ENCODE assay signal across 29 cellular contexts in the genomic region with DNA sequence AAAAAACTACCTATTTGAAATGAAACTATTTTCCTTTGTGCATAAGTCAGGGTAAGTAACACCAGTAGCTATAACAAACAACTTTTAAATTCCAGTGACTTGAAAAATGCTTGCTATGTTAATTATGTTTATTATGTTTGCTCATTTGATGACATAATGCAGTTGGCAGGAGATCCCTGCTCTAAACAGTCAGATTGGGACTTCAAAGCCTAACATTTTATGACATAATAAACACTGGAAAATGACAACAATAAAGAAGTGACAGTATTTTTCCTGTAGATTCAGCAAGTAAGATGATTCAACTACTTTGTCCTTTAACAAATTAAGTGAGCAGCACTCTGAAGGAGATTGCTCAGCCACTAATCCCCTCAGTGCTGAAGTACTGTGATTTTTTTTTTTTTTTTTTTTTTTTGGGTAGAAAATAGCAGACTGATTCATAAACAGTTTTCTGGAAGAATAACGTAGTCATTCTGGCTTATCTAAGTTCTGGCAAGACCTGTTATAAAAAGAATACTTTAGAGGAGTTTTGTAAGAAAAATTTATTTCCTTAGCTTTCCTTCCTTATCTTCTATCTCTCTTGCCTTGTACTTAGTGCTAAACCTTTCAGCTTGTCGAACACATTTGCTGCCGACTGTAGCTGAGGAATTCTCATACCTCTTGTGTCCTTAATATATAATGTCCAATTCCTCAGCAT.
DNase-seq lines count a peak whose midpoint lies in the region; ATAC-seq, FAIRE-seq and TF ChIP-seq lines count a peak whose summit lies in the region.
"Had no signal": no experiment of that assay in that cellular context is flagged by ENCODE, and none has a peak within 500 bp of the region (broad histone marks: within the 10 kb centered on the region; RNA-seq: fewer than 3 reads in every experiment).

No MANE protein-coding gene starts in this region.

- TF ChIP-seq EP300 in K562 (IDR thresholded peaks at IDR 0.05; ENCODE audit: low read length): no peak

- no peak overlapping the region for H3K27ac Mint-ChIP-seq in effector memory CD8-positive, alpha-beta T cell
- H3K27ac Mint-ChIP-seq: activated CD4-positive, alpha-beta memory T cell treated with anti-CD3 and anti-CD28 coated beads, Interleukin-2, amount 10 ng/mL, durations not matched to agents 7 days and 5 days; activated naive CD8-positive, alpha-beta T cell treated with anti-CD3 and anti-CD28 coated beads, Interleukin-2, amount 10 ng/mL, durations not matched to agents 7 days and 5 days; brain; CD8-positive, alpha-beta memory T cell had no signal

- H3K9me3 ChIP-seq in HEK293 (ENCODE audit: control insufficient read depth, insufficient read depth, low read depth, low read length) (no peaks in the 10 kb centered on the region), K562 (replicated peaks; ENCODE audit: control insufficient read depth, insufficient read depth, low read depth, low read length) (no peaks in the 10 kb centered on the region)
- H3K9me3 ChIP-seq: gastrocnemius medialis, transverse colon had no signal

- POLR2A ChIA-PET in HEK293 (lab: Yijun Ruan, JAX): no interaction called here
- POLR2A ChIA-PET in K562 (lab: Yijun Ruan, JAX): no interaction called here

- no peaks in the 10 kb centered on the region for H3K9me1 ChIP-seq in K562 (ENCODE audit: control insufficient read depth, insufficient read depth, low read length)

- CTCF ChIA-PET in HEK293 (lab: Yijun Ruan, JAX): no interaction called here
- CTCF ChIA-PET in K562 (lab: Yijun Ruan, JAX; ENCODE audit: low intra/inter-chr PET ratio): no interaction called here

- no peak overlapping the region for H3K4me3 ChIP-seq in HEK293 (ENCODE audit: low read depth, low read length)
- H3K4me3 ChIP-seq in K562: no peak overlapping the region
- H3K4me3 ChIP-seq: gastrocnemius medialis, PC-9, stomach, transverse colon had no signal

- TF ChIP-seq POLR2A in K562 (conservative IDR thresholded peaks at IDR 0.05): no peak

- H3K27ac ChIP-seq in HEK293 (ENCODE audit: extremely low read depth, low read depth, low read length): no peak overlapping the region
- H3K27ac ChIP-seq in K562 (ENCODE audit: extremely low read depth, low read depth, low read length): no peak overlapping the region
- H3K27ac ChIP-seq: gastrocnemius medialis, HL-60, PC-9, stomach, transverse colon had no signal

- intact Hi-C loops in K562 (cut with micrococcal nuclease): no loop called here

- no peak for TF ChIP-seq CTCF in HEK293 (tag by site-specific recombination; IDR thresholded peaks at IDR 0.05)
- no peak for TF ChIP-seq CTCF in K562 (IDR thresholded peaks at IDR 0.05 in 2 of 3, conservative IDR thresholded peaks at IDR 0.05 in 1 of 3; ENCODE audit: insufficient read depth in 2 of 3, low read depth in 1 of 3, low read length in 3 of 3)

- H3K36me3 ChIP-seq in HEK293 (ENCODE audit: control insufficient read depth in 2 of 2, insufficient read depth in 1 of 2, low read length in 2 of 2) (no peaks in the 10 kb centered on the region), K562 (ENCODE audit: control insufficient read depth, insufficient read depth, low read length) (no peaks in the 10 kb centered on the region)
- H3K36me3 ChIP-seq: gastrocnemius medialis, stomach, transverse colon had no signal

- H3K36me3 Mint-ChIP-seq in effector memory CD8-positive, alpha-beta T cell (ENCODE audit: insufficient read depth): no peaks in the 10 kb centered on the region
- H3K36me3 Mint-ChIP-seq: activated naive CD8-positive, alpha-beta T cell treated with anti-CD3 and anti-CD28 coated beads, Interleukin-2, amount 10 ng/mL, durations not matched to agents 7 days and 5 days; brain; CD8-positive, alpha-beta memory T cell had no signal

- FAIRE-seq in K562 (lab: Jason Lieb, UNC): no peak
- FAIRE-seq: H54, TTC549 had no signal

- no peaks in the 10 kb centered on the region for H3K4me1 Mint-ChIP-seq in effector memory CD8-positive, alpha-beta T cell (ENCODE audit: low read depth in 2 of 2)
- H3K4me1 Mint-ChIP-seq: activated CD4-positive, alpha-beta memory T cell treated with anti-CD3 and anti-CD28 coated beads, Interleukin-2, amount 10 ng/mL, durations not matched to agents 7 days and 5 days; activated naive CD8-positive, alpha-beta T cell treated with anti-CD3 and anti-CD28 coated beads, Interleukin-2, amount 10 ng/mL, durations not matched to agents 7 days and 5 days; brain; CD8-positive, alpha-beta memory T cell; neural crest cell had no signal

- BruUV-seq in K562 (replicated peaks; lab: Mats Ljungman, UMichigan): no TSS peak

- H3K9me3 Mint-ChIP-seq in effector memory CD8-positive, alpha-beta T cell: peaks cover 2 to 8% of the 10 kb centered on the region in 2 donors
- H3K9me3 Mint-ChIP-seq: activated CD4-positive, alpha-beta memory T cell treated with anti-CD3 and anti-CD28 coated beads, Interleukin-2, amount 10 ng/mL, durations not matched to agents 7 days and 5 days; brain; neural crest cell had no signal

- H3K9ac ChIP-seq in K562 (ENCODE audit: insufficient read depth in 1 of 2, low read depth in 2 of 2, low read length in 2 of 2): no peak overlapping the region

- TF ChIP-seq RAD21 in K562 (CRISPR knock-in tag; conservative IDR thresholded peaks at IDR 0.05 in 1 of 2, IDR thresholded peaks at IDR 0.05 in 1 of 2): no peak

- in situ Hi-C loops in K562 (cut with MboI): no loop called here

- 4% methylated on average over 3 of the region's 3 CpGs for WGBS in K562 (ENCODE audit: insufficient coverage, low coverage, missing lambda C conversion rate)

- no peaks in the 10 kb centered on the region for H4K20me1 ChIP-seq in K562 (replicated peaks; ENCODE audit: control insufficient read depth, insufficient read depth, low read length)

- H2AFZ ChIP-seq in K562 (ENCODE audit: low read depth, low read length): peak overlapping the region; percentile 10; the same call in 1 of the 2 replicates
- H2AFZ ChIP-seq: PC-9 had no signal

- peak; percentile 30 for DNase-seq in EH (ENCODE audit: low read depth)
- no peak for DNase-seq in K562 (ENCODE audit: extremely low read depth in 1 of 4, low spot score in 3 of 4)
- peak; percentile 37 for DNase-seq in renal cortical epithelial cell (ENCODE audit: low read depth)
- no peak for DNase-seq in effector memory CD8-positive, alpha-beta T cell
- no peak for DNase-seq in LoVo (ENCODE audit: low spot score)
- no peak for DNase-seq in middle frontal gyrus (ENCODE audit: extremely low spot score, low spot score)
- DNase-seq: activated CD4-positive, alpha-beta memory T cell treated with anti-CD3 and anti-CD28 coated beads, Interleukin-2, amount 10 ng/mL, durations not matched to agents 7 days and 5 days; activated CD4-positive, CD25-positive, alpha-beta regulatory T cell treated with anti-CD3 and anti-CD28 coated beads, Interleukin-2, amount 50 U/mL, for 72 hours; activated effector memory CD4-positive, alpha-beta T cell treated with Interleukin-2 at 50 U/mL for 16 hours; activated naive CD8-positive, alpha-beta T cell treated with anti-CD3 and anti-CD28 coated beads, Interleukin-2, amount 10 ng/mL, durations not matched to agents 7 days and 5 days; CD8-positive, alpha-beta memory T cell; erythroblast; gastrocnemius medialis; GF-D8; NCI-H1092 treated with DMSO at 0.1 percent for 48 hours; NCI-H345; PC-9; posterior cingulate gyrus; SHP77 treated with DMSO at 0.1 percent for 48 hours; stimulated activated CD4-positive, alpha-beta T cell treated with anti-CD3 and anti-CD28 coated beads, Interleukin-15, amount 100 ng/mL, for 24 hours; stomach; transverse colon had no signal

- H3K79me2 ChIP-seq in K562 (ENCODE audit: control insufficient read depth, insufficient read depth, low read length): no peaks in the 10 kb centered on the region

- H3K27me3 Mint-ChIP-seq in effector memory CD8-positive, alpha-beta T cell: no peaks in the 10 kb centered on the region
- H3K27me3 Mint-ChIP-seq: activated CD4-positive, alpha-beta memory T cell treated with anti-CD3 and anti-CD28 coated beads, Interleukin-2, amount 10 ng/mL, durations not matched to agents 7 days and 5 days; activated naive CD8-positive, alpha-beta T cell treated with anti-CD3 and anti-CD28 coated beads, Interleukin-2, amount 10 ng/mL, durations not matched to agents 7 days and 5 days; brain; CD8-positive, alpha-beta memory T cell had no signal

- ATAC-seq in K562: no peak
- ATAC-seq in effector memory CD8-positive, alpha-beta T cell (replicated peaks): no peak
- ATAC-seq: gastrocnemius medialis, sciatic nerve had no signal

- H3K4me3 Mint-ChIP-seq in effector memory CD8-positive, alpha-beta T cell: no peak overlapping the region
- H3K4me3 Mint-ChIP-seq: activated CD4-positive, alpha-beta memory T cell treated with anti-CD3 and anti-CD28 coated beads, Interleukin-2, amount 10 ng/mL, durations not matched to agents 7 days and 5 days; activated naive CD8-positive, alpha-beta T cell treated with anti-CD3 and anti-CD28 coated beads, Interleukin-2, amount 10 ng/mL, durations not matched to agents 7 days and 5 days; brain; CD8-positive, alpha-beta memory T cell; neural crest cell had no signal

- no peaks in the 10 kb centered on the region for H3K27me3 ChIP-seq in K562 (ENCODE audit: control insufficient read depth in 2 of 2, insufficient read depth in 2 of 2, low read length in 2 of 2)
- H3K27me3 ChIP-seq: gastrocnemius medialis, stomach, transverse colon had no signal

- no peak overlapping the region for H3K4me2 ChIP-seq in K562 (ENCODE audit: insufficient read depth, low read length)
- H3K4me2 ChIP-seq: PC-9 had no signal

- H3K4me1 ChIP-seq in HEK293 (ENCODE audit: control insufficient read depth, insufficient read depth, low read length): no peaks in the 10 kb centered on the region
- H3K4me1 ChIP-seq in K562 (replicated peaks in 1 of 2; ENCODE audit: control insufficient read depth in 2 of 2, insufficient read depth in 2 of 2, low read length in 2 of 2): no peaks in the 10 kb centered on the region
- H3K4me1 ChIP-seq: gastrocnemius medialis, stomach, transverse colon had no signal

TF ChIP-seq in HEK293, 187 proteins besides CTCF, POLR2A, EP300 and RAD21 (continues in another document):
- TF ChIP-seq FEZF1 (tag by site-specific recombination; IDR thresholded peaks at IDR 0.05) (peak; percentile 45), ZNF239 (tag by site-specific recombination; IDR thresholded peaks at IDR 0.05) (no peak), ZNF654 (tag by site-specific recombination; IDR thresholded peaks at IDR 0.05; ENCODE audit: low read depth) (peak; percentile 16)

TF ChIP-seq in K562, 482 proteins besides CTCF, POLR2A, EP300 and RAD21:
- no peak for TF ChIP-seq TRIM28 (IDR thresholded peaks at IDR 0.05)
- peak; percentile 52; the same call in 1 of the 2 replicates for TF ChIP-seq ZNF12 (CRISPR knock-in tag; IDR thresholded peaks at IDR 0.05)

Comparison
In these comparisons a context has a peak if more than half of its experiments do, and no peak if none do; other contexts are left out.
1. DNase-seq: peak in EH (single experiment) and renal cortical epithelial cell (single experiment); none in K562 (0 of 4), effector memory CD8-positive, alpha-beta T cell (0 of 3), LoVo (single experiment) and middle frontal gyrus (single experiment).